Comparison of ENCODE assay signal across 19 cellular contexts in the genomic region with DNA sequence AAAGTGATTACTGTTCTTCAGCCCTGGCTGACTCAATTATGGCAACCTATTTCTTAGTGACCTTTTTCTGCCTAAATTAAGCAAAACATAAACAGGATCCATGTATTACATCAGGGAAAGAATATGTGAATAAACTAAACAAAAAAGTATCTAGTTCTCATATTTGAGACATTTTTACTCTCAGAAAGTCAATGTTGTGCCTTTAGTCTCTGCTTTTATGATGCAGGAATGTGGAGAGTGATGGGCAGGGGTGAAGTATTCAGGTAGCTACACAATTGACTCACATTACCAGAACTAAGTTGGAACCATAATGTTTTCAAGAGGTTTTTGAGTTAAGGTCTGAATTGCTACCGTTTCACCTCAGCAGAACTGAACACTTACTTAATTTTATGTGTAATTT.
DNase-seq lines count a peak whose midpoint lies in the region; ATAC-seq and TF ChIP-seq lines count a peak whose summit lies in the region.
"Had no signal": no experiment of that assay in that cellular context is flagged by ENCODE, and none has a peak within 500 bp of the region (broad histone marks: within the 10 kb centered on the region; RNA-seq: fewer than 3 reads in every experiment).

No MANE protein-coding gene starts in this region.

- H3K27ac ChIP-seq in HUES48 (ENCODE audit: low read depth, low read length) (peak overlapping the region; percentile 52), fibroblast of lung (ENCODE audit: insufficient read depth, low read length) (no peak overlapping the region)
- H3K27ac ChIP-seq: C4-2B had no signal

- H3K4me1 Mint-ChIP-seq in osteocyte (ENCODE audit: unreplicated experiment) = peaks cover 31% of the 10 kb centered on the region
- H3K4me1 Mint-ChIP-seq in activated CD8-positive, alpha-beta memory T cell treated with anti-CD3 and anti-CD28 coated beads, Interleukin-2, amount 10 ng/mL, durations not matched to agents 7 days and 5 days = no peaks in the 10 kb centered on the region
- no peaks in the 10 kb centered on the region for H3K4me1 Mint-ChIP-seq in activated CD4-positive, alpha-beta memory T cell treated with anti-CD3 and anti-CD28 coated beads for 36 hours (ENCODE audit: low read depth)

- H3K36me3 Mint-ChIP-seq in osteocyte (ENCODE audit: unreplicated experiment) = no peaks in the 10 kb centered on the region
- H3K36me3 Mint-ChIP-seq in activated CD8-positive, alpha-beta memory T cell treated with anti-CD3 and anti-CD28 coated beads, Interleukin-2, amount 10 ng/mL, durations not matched to agents 7 days and 5 days = no peaks in the 10 kb centered on the region
- no peaks in the 10 kb centered on the region for H3K36me3 Mint-ChIP-seq in activated CD4-positive, alpha-beta memory T cell treated with anti-CD3 and anti-CD28 coated beads for 36 hours

- no peaks in the 10 kb centered on the region for H3K27me3 Mint-ChIP-seq in osteocyte (ENCODE audit: unreplicated experiment)
- no peaks in the 10 kb centered on the region for H3K27me3 Mint-ChIP-seq in activated CD8-positive, alpha-beta memory T cell treated with anti-CD3 and anti-CD28 coated beads, Interleukin-2, amount 10 ng/mL, durations not matched to agents 7 days and 5 days
- H3K27me3 Mint-ChIP-seq in activated CD4-positive, alpha-beta memory T cell treated with anti-CD3 and anti-CD28 coated beads for 36 hours = no peaks in the 10 kb centered on the region

- H3K79me2 ChIP-seq in fibroblast of lung (ENCODE audit: control insufficient read depth, insufficient read depth, low read length) = no peaks in the 10 kb centered on the region

- H4K20me1 ChIP-seq in fibroblast of lung (ENCODE audit: control insufficient read depth, extremely low read depth, insufficient read depth, low read length) = no peaks in the 10 kb centered on the region

- H3K4me2 ChIP-seq in fibroblast of lung (ENCODE audit: extremely low read depth, insufficient read depth, low read length) = no peak overlapping the region

- H3K9me3 ChIP-seq in HUES48 (ENCODE audit: control insufficient read depth, insufficient read depth, low read length) (peaks cover 11% of the 10 kb centered on the region), fibroblast of lung (ENCODE audit: control insufficient read depth, insufficient read depth, low read depth, low read length) (no peaks in the 10 kb centered on the region)

- H3K4me3 Mint-ChIP-seq in osteocyte (ENCODE audit: unreplicated experiment) = no peak overlapping the region
- H3K4me3 Mint-ChIP-seq in activated CD8-positive, alpha-beta memory T cell treated with anti-CD3 and anti-CD28 coated beads, Interleukin-2, amount 10 ng/mL, durations not matched to agents 7 days and 5 days = no peak overlapping the region
- no peak overlapping the region for H3K4me3 Mint-ChIP-seq in activated CD4-positive, alpha-beta memory T cell treated with anti-CD3 and anti-CD28 coated beads for 36 hours

- peak overlapping the region; percentile 41 for H3K27ac Mint-ChIP-seq in osteocyte (ENCODE audit: unreplicated experiment)
- no peak overlapping the region for H3K27ac Mint-ChIP-seq in activated CD8-positive, alpha-beta memory T cell treated with anti-CD3 and anti-CD28 coated beads, Interleukin-2, amount 10 ng/mL, durations not matched to agents 7 days and 5 days
- no peak overlapping the region for H3K27ac Mint-ChIP-seq in activated CD4-positive, alpha-beta memory T cell treated with anti-CD3 and anti-CD28 coated beads for 36 hours

- CTCF ChIA-PET in activated CD8-positive, alpha-beta memory T cell treated with anti-CD3 and anti-CD28 coated beads, Interleukin-2, amount 10 ng/mL, durations not matched to agents 7 days and 5 days (lab: Charles Lee) = no interaction called here
- CTCF ChIA-PET in activated CD4-positive, alpha-beta memory T cell treated with anti-CD3 and anti-CD28 coated beads for 36 hours (lab: Charles Lee) = no interaction called here

- DNase-seq in fibroblast of lung (ENCODE audit: low read depth in 2 of 2) = peak; percentile 17 to 18
- DNase-seq in osteocyte (ENCODE audit: extremely low spot score, unreplicated experiment) = no peak
- DNase-seq in NCI-H524 treated with DMSO at 0.1 percent for 48 hours (lab: John Stamatoyannopoulos, UW) = no peak
- no peak for DNase-seq in Right ventricle myocardium superior
- no peak for DNase-seq in activated CD8-positive, alpha-beta memory T cell treated with anti-CD3 and anti-CD28 coated beads, Interleukin-2, amount 10 ng/mL, durations not matched to agents 7 days and 5 days
- no peak for DNase-seq in activated CD4-positive, alpha-beta memory T cell treated with anti-CD3 and anti-CD28 coated beads for 36 hours
- DNase-seq: ACHN, AML-193, KG1, NCI-H1694 treated with DMSO at 0.1 percent for 48 hours, NCI-H2107, NCI-H2227 treated with DMSO at 0.1 percent for 48 hours, NCI-H510A treated with DMSO at 0.1 percent for 48 hours, NCI-H82, SIG-M5 had no signal

- no peaks in the 10 kb centered on the region for H3K36me3 ChIP-seq in HUES48 (ENCODE audit: control insufficient read depth, insufficient read depth, low read length)
- H3K36me3 ChIP-seq in fibroblast of lung (ENCODE audit: control insufficient read depth, insufficient read depth, low read length) = no peaks in the 10 kb centered on the region

- H3K27me3 ChIP-seq in HUES48 (ENCODE audit: control insufficient read depth, insufficient read depth, low read length) (no peaks in the 10 kb centered on the region), fibroblast of lung (ENCODE audit: control insufficient read depth, insufficient read depth, low read length) (no peaks in the 10 kb centered on the region)

- POLR2A ChIA-PET in activated CD4-positive, alpha-beta memory T cell treated with anti-CD3 and anti-CD28 coated beads for 36 hours (lab: Charles Lee) = no interaction called here

- H3K9me3 Mint-ChIP-seq in osteocyte (ENCODE audit: unreplicated experiment) = peaks cover 6% of the 10 kb centered on the region
- peaks cover 2% of the 10 kb centered on the region for H3K9me3 Mint-ChIP-seq in activated CD8-positive, alpha-beta memory T cell treated with anti-CD3 and anti-CD28 coated beads, Interleukin-2, amount 10 ng/mL, durations not matched to agents 7 days and 5 days (ENCODE audit: low read depth)
- peaks cover 9% of the 10 kb centered on the region for H3K9me3 Mint-ChIP-seq in activated CD4-positive, alpha-beta memory T cell treated with anti-CD3 and anti-CD28 coated beads for 36 hours

- H2AFZ ChIP-seq in fibroblast of lung (ENCODE audit: low read length) = no peak overlapping the region

- H3K4me3 ChIP-seq in HUES48 (ENCODE audit: low read depth, low read length) (no peak overlapping the region), fibroblast of lung (replicated peaks in 1 of 4; ENCODE audit: control extremely low read depth in 1 of 4, insufficient read depth in 1 of 4, low read depth in 3 of 4, low read length in 4 of 4) (no peak overlapping the region)

- intact Hi-C loops in Right ventricle myocardium superior (cut with DNase I) = no loop called here
- intact Hi-C loops in activated CD4-positive, alpha-beta memory T cell treated with anti-CD3 and anti-CD28 coated beads for 36 hours (cut with micrococcal nuclease) = no loop called here

- TF ChIP-seq CTCF in fibroblast of lung (conservative IDR thresholded peaks at IDR 0.05 in 1 of 2, IDR thresholded peaks at IDR 0.05 in 1 of 2; ENCODE audit: low read depth in 1 of 2, low read length in 2 of 2) (no peak), osteocyte (IDR thresholded peaks at IDR 0.05) (no peak)

- ATAC-seq in Right ventricle myocardium superior (ENCODE audit: poor library complexity) = no peak
- no peak for ATAC-seq in activated CD8-positive, alpha-beta memory T cell treated with anti-CD3 and anti-CD28 coated beads, Interleukin-2, amount 10 ng/mL, durations not matched to agents 7 days and 5 days
- ATAC-seq: HepG2, SK-N-SH treated with all-trans-retinoic acid at 6 μM for 48 hours had no signal

- no peak overlapping the region; the same call in 1 of the 2 replicates for H3K9ac ChIP-seq in HUES48 (ENCODE audit: low read depth, low read length)
- H3K9ac ChIP-seq in fibroblast of lung (ENCODE audit: insufficient read depth, low read length) = no peak overlapping the region

- H3K4me1 ChIP-seq in HUES48 (ENCODE audit: control insufficient read depth, insufficient read depth, low read length) = peaks cover 27% of the 10 kb centered on the region
- H3K4me1 ChIP-seq in fibroblast of lung (ENCODE audit: control insufficient read depth, extremely low read depth, insufficient read depth, low read length) = no peaks in the 10 kb centered on the region

Comparison
In these comparisons a context has a peak if more than half of its experiments do, and no peak if none do; other contexts are left out.
1. DNase-seq: peak in fibroblast of lung (2 of 2); none in osteocyte (single experiment), NCI-H524 treated with DMSO at 0.1 percent for 48 hours (single experiment), Right ventricle myocardium superior (single experiment), activated CD8-positive, alpha-beta memory T cell treated with anti-CD3 and anti-CD28 coated beads, Interleukin-2, amount 10 ng/mL, durations not matched to agents 7 days and 5 days (single experiment) and activated CD4-positive, alpha-beta memory T cell treated with anti-CD3 and anti-CD28 coated beads for 36 hours (single experiment).